Comparison of ENCODE assay signal across 1 cellular context in the genomic region with DNA sequence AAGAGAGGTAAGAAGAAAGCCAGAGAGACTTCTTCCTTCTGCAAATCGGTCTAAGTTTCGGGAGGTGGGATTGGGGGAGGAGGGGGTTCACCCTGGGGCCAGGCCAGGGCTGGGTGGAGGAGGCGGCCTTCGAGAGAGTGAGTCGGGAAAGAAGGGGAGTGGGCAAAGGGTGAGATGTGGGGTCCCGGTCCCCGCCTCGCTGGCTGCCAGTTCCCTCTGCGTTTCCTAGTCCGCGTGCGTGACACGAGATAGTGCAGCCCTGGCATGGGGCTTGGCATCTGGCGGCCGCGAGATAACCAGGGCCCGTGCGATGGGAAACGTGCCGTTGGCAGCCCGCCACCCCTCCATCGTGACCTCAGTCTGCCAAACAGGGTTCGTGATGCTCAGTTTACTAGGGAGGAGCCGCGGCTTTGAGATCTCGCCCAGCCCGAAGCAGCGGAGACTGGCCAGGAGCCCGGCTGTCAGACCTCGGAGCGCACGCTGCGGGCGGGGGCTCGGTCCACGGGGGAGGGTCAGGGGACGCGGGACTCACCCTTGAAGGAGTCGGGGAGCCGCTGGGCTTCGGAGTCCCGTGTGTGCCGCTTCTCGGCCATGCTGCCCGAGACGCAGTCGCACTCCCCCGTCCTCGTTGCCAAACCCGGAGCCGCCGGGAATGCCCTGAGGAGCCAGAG.
TF ChIP-seq lines count a peak whose summit lies in the region.

A gene with protein sequence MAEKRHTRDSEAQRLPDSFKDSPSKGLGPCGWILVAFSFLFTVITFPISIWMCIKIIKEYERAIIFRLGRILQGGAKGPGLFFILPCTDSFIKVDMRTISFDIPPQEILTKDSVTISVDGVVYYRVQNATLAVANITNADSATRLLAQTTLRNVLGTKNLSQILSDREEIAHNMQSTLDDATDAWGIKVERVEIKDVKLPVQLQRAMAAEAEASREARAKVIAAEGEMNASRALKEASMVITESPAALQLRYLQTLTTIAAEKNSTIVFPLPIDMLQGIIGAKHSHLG (minus strand): TSS at position 656 of the 671 bp plus-strand sequence. CDS start 63 bp downstream, at position 593.

TF ChIP-seq in GM12878, 131 proteins besides CTCF, POLR2A, EP300 and RAD21 (continued from another document):
- TF ChIP-seq, protein P1, sequence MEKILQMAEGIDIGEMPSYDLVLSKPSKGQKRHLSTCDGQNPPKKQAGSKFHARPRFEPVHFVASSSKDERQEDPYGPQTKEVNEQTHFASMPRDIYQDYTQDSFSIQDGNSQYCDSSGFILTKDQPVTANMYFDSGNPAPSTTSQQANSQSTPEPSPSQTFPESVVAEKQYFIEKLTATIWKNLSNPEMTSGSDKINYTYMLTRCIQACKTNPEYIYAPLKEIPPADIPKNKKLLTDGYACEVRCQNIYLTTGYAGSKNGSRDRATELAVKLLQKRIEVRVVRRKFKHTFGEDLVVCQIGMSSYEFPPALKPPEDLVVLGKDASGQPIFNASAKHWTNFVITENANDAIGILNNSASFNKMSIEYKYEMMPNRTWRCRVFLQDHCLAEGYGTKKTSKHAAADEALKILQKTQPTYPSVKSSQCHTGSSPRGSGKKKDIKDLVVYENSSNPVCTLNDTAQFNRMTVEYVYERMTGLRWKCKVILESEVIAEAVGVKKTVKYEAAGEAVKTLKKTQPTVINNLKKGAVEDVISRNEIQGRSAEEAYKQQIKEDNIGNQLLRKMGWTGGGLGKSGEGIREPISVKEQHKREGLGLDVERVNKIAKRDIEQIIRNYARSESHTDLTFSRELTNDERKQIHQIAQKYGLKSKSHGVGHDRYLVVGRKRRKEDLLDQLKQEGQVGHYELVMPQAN (conservative IDR thresholded peaks at IDR 0.05), result no peak
- TF ChIP-seq NFXL1 (IDR thresholded peaks at IDR 0.05; ENCODE audit: borderline replicate concordance) (no peak), MXI1 (IDR thresholded peaks at IDR 0.05; ENCODE audit: low read depth, low read length) (no peak; the same call in 1 of the 2 replicates), LARP7 (IDR thresholded peaks at IDR 0.05) (no peak), BHLHE40 (IDR thresholded peaks at IDR 0.05; ENCODE audit: borderline replicate concordance in 1 of 2, low read depth in 2 of 2, low read length in 1 of 2) (peak; percentile 83 to 88), KAT2A (conservative IDR thresholded peaks at IDR 0.05; ENCODE audit: control insufficient read depth, low read depth, low read length) (no peak), BCL11A (IDR thresholded peaks at IDR 0.05; ENCODE audit: low read depth, low read length) (no peak), PAX5 (IDR thresholded peaks at IDR 0.05; ENCODE audit: borderline replicate concordance, low read depth, low read length) (no peak), MEF2B (IDR thresholded peaks at IDR 0.05; ENCODE audit: partially characterized antibody, poor library complexity, severe bottlenecking) (peak; percentile 21), IKZF2 (IDR thresholded peaks at IDR 0.05) (peak; percentile 10 to 30; a peak in 2 of 4 replicates), IRF4 (IDR thresholded peaks at IDR 0.05; ENCODE audit: low read depth, low read length) (0 out of 2 replicates have a peak, but pooled peaks have one; percentile 21), SUZ12 (IDR thresholded peaks at IDR 0.05; ENCODE audit: unreplicated experiment) (no peak), NRF1 (conservative IDR thresholded peaks at IDR 0.05; ENCODE audit: low read depth, low read length) (no peak), ZNF207 (IDR thresholded peaks at IDR 0.05; ENCODE audit: borderline replicate concordance) (no peak)
- TF ChIP-seq, protein P2, sequence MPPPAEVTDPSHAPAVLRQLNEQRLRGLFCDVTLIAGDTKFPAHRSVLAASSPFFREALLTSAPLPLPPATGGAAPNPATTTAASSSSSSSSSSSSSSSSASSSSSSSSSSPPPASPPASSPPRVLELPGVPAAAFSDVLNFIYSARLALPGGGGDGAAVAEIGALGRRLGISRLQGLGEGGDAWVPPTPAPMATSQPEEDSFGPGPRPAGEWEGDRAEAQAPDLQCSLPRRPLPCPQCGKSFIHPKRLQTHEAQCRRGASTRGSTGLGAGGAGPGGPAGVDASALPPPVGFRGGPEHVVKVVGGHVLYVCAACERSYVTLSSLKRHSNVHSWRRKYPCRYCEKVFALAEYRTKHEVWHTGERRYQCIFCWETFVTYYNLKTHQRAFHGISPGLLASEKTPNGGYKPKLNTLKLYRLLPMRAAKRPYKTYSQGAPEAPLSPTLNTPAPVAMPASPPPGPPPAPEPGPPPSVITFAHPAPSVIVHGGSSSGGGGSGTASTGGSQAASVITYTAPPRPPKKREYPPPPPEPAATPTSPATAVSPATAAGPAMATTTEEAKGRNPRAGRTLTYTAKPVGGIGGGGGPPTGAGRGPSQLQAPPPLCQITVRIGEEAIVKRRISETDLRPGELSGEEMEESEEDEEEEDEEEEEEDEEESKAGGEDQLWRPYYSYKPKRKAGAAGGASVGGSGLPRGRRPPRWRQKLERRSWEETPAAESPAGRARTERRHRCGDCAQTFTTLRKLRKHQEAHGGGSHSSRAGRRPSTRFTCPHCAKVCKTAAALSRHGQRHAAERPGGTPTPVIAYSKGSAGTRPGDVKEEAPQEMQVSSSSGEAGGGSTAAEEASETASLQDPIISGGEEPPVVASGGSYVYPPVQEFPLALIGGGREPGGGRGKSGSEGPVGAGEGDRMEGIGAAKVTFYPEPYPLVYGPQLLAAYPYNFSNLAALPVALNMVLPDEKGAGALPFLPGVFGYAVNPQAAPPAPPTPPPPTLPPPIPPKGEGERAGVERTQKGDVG (CRISPR knock-in tag; IDR thresholded peaks at IDR 0.05), result no peak
- TF ChIP-seq, protein P3, sequence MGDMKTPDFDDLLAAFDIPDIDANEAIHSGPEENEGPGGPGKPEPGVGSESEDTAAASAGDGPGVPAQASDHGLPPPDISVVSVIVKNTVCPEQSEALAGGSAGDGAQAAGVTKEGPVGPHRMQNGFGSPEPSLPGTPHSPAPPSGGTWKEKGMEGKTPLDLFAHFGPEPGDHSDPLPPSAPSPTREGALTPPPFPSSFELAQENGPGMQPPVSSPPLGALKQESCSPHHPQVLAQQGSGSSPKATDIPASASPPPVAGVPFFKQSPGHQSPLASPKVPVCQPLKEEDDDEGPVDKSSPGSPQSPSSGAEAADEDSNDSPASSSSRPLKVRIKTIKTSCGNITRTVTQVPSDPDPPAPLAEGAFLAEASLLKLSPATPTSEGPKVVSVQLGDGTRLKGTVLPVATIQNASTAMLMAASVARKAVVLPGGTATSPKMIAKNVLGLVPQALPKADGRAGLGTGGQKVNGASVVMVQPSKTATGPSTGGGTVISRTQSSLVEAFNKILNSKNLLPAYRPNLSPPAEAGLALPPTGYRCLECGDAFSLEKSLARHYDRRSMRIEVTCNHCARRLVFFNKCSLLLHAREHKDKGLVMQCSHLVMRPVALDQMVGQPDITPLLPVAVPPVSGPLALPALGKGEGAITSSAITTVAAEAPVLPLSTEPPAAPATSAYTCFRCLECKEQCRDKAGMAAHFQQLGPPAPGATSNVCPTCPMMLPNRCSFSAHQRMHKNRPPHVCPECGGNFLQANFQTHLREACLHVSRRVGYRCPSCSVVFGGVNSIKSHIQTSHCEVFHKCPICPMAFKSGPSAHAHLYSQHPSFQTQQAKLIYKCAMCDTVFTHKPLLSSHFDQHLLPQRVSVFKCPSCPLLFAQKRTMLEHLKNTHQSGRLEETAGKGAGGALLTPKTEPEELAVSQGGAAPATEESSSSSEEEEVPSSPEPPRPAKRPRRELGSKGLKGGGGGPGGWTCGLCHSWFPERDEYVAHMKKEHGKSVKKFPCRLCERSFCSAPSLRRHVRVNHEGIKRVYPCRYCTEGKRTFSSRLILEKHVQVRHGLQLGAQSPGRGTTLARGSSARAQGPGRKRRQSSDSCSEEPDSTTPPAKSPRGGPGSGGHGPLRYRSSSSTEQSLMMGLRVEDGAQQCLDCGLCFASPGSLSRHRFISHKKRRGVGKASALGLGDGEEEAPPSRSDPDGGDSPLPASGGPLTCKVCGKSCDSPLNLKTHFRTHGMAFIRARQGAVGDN (IDR thresholded peaks at IDR 0.05), result no peak
- TF ChIP-seq, protein P4, sequence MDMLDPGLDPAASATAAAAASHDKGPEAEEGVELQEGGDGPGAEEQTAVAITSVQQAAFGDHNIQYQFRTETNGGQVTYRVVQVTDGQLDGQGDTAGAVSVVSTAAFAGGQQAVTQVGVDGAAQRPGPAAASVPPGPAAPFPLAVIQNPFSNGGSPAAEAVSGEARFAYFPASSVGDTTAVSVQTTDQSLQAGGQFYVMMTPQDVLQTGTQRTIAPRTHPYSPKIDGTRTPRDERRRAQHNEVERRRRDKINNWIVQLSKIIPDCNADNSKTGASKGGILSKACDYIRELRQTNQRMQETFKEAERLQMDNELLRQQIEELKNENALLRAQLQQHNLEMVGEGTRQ (IDR thresholded peaks at IDR 0.05; ENCODE audit: borderline replicate concordance, low read depth, low read length), result no peak
- TF ChIP-seq, protein P5, sequence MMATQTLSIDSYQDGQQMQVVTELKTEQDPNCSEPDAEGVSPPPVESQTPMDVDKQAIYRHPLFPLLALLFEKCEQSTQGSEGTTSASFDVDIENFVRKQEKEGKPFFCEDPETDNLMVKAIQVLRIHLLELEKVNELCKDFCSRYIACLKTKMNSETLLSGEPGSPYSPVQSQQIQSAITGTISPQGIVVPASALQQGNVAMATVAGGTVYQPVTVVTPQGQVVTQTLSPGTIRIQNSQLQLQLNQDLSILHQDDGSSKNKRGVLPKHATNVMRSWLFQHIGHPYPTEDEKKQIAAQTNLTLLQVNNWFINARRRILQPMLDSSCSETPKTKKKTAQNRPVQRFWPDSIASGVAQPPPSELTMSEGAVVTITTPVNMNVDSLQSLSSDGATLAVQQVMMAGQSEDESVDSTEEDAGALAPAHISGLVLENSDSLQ (IDR thresholded peaks at IDR 0.05), result no peak
- TF ChIP-seq, protein P6, sequence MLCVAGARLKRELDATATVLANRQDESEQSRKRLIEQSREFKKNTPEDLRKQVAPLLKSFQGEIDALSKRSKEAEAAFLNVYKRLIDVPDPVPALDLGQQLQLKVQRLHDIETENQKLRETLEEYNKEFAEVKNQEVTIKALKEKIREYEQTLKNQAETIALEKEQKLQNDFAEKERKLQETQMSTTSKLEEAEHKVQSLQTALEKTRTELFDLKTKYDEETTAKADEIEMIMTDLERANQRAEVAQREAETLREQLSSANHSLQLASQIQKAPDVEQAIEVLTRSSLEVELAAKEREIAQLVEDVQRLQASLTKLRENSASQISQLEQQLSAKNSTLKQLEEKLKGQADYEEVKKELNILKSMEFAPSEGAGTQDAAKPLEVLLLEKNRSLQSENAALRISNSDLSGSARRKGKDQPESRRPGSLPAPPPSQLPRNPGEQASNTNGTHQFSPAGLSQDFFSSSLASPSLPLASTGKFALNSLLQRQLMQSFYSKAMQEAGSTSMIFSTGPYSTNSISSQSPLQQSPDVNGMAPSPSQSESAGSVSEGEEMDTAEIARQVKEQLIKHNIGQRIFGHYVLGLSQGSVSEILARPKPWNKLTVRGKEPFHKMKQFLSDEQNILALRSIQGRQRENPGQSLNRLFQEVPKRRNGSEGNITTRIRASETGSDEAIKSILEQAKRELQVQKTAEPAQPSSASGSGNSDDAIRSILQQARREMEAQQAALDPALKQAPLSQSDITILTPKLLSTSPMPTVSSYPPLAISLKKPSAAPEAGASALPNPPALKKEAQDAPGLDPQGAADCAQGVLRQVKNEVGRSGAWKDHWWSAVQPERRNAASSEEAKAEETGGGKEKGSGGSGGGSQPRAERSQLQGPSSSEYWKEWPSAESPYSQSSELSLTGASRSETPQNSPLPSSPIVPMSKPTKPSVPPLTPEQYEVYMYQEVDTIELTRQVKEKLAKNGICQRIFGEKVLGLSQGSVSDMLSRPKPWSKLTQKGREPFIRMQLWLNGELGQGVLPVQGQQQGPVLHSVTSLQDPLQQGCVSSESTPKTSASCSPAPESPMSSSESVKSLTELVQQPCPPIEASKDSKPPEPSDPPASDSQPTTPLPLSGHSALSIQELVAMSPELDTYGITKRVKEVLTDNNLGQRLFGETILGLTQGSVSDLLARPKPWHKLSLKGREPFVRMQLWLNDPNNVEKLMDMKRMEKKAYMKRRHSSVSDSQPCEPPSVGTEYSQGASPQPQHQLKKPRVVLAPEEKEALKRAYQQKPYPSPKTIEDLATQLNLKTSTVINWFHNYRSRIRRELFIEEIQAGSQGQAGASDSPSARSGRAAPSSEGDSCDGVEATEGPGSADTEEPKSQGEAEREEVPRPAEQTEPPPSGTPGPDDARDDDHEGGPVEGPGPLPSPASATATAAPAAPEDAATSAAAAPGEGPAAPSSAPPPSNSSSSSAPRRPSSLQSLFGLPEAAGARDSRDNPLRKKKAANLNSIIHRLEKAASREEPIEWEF (IDR thresholded peaks at IDR 0.05; ENCODE audit: insufficient replicate concordance, low read depth, low read length), result no peak
- TF ChIP-seq, protein P7, sequence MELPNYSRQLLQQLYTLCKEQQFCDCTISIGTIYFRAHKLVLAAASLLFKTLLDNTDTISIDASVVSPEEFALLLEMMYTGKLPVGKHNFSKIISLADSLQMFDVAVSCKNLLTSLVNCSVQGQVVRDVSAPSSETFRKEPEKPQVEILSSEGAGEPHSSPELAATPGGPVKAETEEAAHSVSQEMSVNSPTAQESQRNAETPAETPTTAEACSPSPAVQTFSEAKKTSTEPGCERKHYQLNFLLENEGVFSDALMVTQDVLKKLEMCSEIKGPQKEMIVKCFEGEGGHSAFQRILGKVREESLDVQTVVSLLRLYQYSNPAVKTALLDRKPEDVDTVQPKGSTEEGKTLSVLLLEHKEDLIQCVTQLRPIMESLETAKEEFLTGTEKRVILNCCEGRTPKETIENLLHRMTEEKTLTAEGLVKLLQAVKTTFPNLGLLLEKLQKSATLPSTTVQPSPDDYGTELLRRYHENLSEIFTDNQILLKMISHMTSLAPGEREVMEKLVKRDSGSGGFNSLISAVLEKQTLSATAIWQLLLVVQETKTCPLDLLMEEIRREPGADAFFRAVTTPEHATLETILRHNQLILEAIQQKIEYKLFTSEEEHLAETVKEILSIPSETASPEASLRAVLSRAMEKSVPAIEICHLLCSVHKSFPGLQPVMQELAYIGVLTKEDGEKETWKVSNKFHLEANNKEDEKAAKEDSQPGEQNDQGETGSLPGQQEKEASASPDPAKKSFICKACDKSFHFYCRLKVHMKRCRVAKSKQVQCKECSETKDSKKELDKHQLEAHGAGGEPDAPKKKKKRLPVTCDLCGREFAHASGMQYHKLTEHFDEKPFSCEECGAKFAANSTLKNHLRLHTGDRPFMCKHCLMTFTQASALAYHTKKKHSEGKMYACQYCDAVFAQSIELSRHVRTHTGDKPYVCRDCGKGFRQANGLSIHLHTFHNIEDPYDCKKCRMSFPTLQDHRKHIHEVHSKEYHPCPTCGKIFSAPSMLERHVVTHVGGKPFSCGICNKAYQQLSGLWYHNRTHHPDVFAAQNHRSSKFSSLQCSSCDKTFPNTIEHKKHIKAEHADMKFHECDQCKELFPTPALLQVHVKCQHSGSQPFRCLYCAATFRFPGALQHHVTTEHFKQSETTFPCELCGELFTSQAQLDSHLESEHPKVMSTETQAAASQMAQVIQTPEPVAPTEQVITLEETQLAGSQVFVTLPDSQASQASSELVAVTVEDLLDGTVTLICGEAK (IDR thresholded peaks at IDR 0.05; ENCODE audit: borderline replicate concordance), result no peak
- TF ChIP-seq, protein P8, sequence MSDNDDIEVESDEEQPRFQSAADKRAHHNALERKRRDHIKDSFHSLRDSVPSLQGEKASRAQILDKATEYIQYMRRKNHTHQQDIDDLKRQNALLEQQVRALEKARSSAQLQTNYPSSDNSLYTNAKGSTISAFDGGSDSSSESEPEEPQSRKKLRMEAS (IDR thresholded peaks at IDR 0.05; ENCODE audit: low read depth, low read length), result peak; percentile 45
